In genomic region chr10:128686638-128687278, GRCh38 we compare ENCODE assay signal across 21 cellular contexts.
A peak's percentile ranks its signal among the peaks of the same experiment; 100 is the strongest.
DNase-seq lines count a peak whose midpoint lies in the region; ATAC-seq and TF ChIP-seq lines count a peak whose summit lies in the region.
"Had no signal": no experiment of that assay in that cellular context is flagged by ENCODE, and none has a peak within 500 bp of the region (broad histone marks: within the 10 kb centered on the region; RNA-seq: fewer than 3 reads in every experiment).

No MANE protein-coding gene starts in this region.

- H3K36me3 ChIP-seq in H7 (replicated peaks; ENCODE audit: control insufficient read depth, insufficient read depth, low read length), result no peaks in the 10 kb centered on the region
- no peaks in the 10 kb centered on the region for H3K36me3 ChIP-seq in mesenchymal stem cell (ENCODE audit: control insufficient read depth in 1 of 2, insufficient read depth in 2 of 2, low read depth in 1 of 2, low read length in 2 of 2)
- H3K36me3 ChIP-seq in prostate gland, result no peaks in the 10 kb centered on the region
- H3K36me3 ChIP-seq: BLaER1 treated with 17β-estradiol and CSF1 and Interleukin-3, amounts not matched to agents 10 nM and 100 nM; SJSA1 had no signal

- no peaks in the 10 kb centered on the region for H3K36me3 Mint-ChIP-seq in WTC11

- WGBS in mesenchymal stem cell, result 72% methylated on average over 11 of the region's 11 CpGs
- 74% methylated on average over 11 of the region's 11 CpGs for WGBS in prostate gland

- peaks cover 16% of the 10 kb centered on the region for H3K4me1 Mint-ChIP-seq in WTC11

- H3K18ac ChIP-seq in mesenchymal stem cell (ENCODE audit: low read depth in 1 of 2, low read length in 2 of 2), result no peak overlapping the region

- no peak overlapping the region for H2BK12ac ChIP-seq in mesenchymal stem cell (ENCODE audit: low read length in 2 of 2)

- no peak overlapping the region for H3K4me3 Mint-ChIP-seq in WTC11
- H3K4me3 Mint-ChIP-seq: CD4-positive, alpha-beta T cell had no signal

- H2BK120ac ChIP-seq in mesenchymal stem cell (ENCODE audit: low read depth, low read length), result no peak overlapping the region

- no peaks in the 10 kb centered on the region for H3K27me3 Mint-ChIP-seq in WTC11 (ENCODE audit: low read depth)

- no peak overlapping the region for H3K4me3 ChIP-seq in H7 (ENCODE audit: insufficient read depth, low read depth, low read length)
- H3K4me3 ChIP-seq in mesenchymal stem cell (ENCODE audit: insufficient read depth in 1 of 2, low read depth in 1 of 2, low read length in 2 of 2), result no peak overlapping the region
- no peak overlapping the region for H3K4me3 ChIP-seq in prostate gland
- H3K4me3 ChIP-seq: A549; BLaER1 treated with 17β-estradiol and CSF1 and Interleukin-3, amounts not matched to agents 10 nM and 100 nM; SJSA1 had no signal

- H4K8ac ChIP-seq in mesenchymal stem cell (ENCODE audit: low read length), result no peak overlapping the region

- CTCF ChIA-PET in WTC11 (lab: Charles Lee), result no interaction called here

- H3K27ac ChIP-seq in mesenchymal stem cell (ENCODE audit: low read length, poor library complexity, severe bottlenecking) (no peak overlapping the region), prostate gland (peak overlapping the region; percentile 63 to 72)
- H3K27ac ChIP-seq: A549; BLaER1 treated with 17β-estradiol and CSF1 and Interleukin-3, amounts not matched to agents 10 nM and 100 nM; SJSA1 had no signal

- H3K4ac ChIP-seq in mesenchymal stem cell (ENCODE audit: low read depth in 1 of 2, low read length in 2 of 2), result no peak overlapping the region

- no peaks in the 10 kb centered on the region for H3K27me3 ChIP-seq in H7 (ENCODE audit: control insufficient read depth, insufficient read depth, low read length)
- H3K27me3 ChIP-seq in mesenchymal stem cell (ENCODE audit: control insufficient read depth in 1 of 2, insufficient read depth in 1 of 2, low read length in 2 of 2), result no peaks in the 10 kb centered on the region
- H3K27me3 ChIP-seq in prostate gland (replicated peaks; ENCODE audit: insufficient read depth), result no peaks in the 10 kb centered on the region
- H3K27me3 ChIP-seq: BLaER1 treated with 17β-estradiol and CSF1 and Interleukin-3, amounts not matched to agents 10 nM and 100 nM; SJSA1 had no signal

- no peak for TF ChIP-seq POLR2A in prostate gland (IDR thresholded peaks at IDR 0.05)

- no peak overlapping the region for H3K23ac ChIP-seq in mesenchymal stem cell (ENCODE audit: low read length in 2 of 2)

- H3K4me2 ChIP-seq in mesenchymal stem cell (ENCODE audit: low read length, poor library complexity, severe bottlenecking), result no peak overlapping the region
- H3K4me2 ChIP-seq: A549; BLaER1 treated with 17β-estradiol and CSF1 and Interleukin-3, amounts not matched to agents 10 nM and 100 nM had no signal

- no peak overlapping the region for H2BK15ac ChIP-seq in mesenchymal stem cell (ENCODE audit: low read depth, poor library complexity, severe bottlenecking)

- H3K4me1 ChIP-seq in mesenchymal stem cell (ENCODE audit: control insufficient read depth, insufficient read depth, low read depth, low read length), result no peaks in the 10 kb centered on the region
- peaks cover 3% of the 10 kb centered on the region for H3K4me1 ChIP-seq in prostate gland (replicated peaks)
- H3K4me1 ChIP-seq: A549, SJSA1 had no signal

- no peaks in the 10 kb centered on the region for H3K79me1 ChIP-seq in mesenchymal stem cell (replicated peaks; ENCODE audit: low read length, poor library complexity, severe bottlenecking)

- H3K27ac Mint-ChIP-seq in WTC11, result no peak overlapping the region
- H3K27ac Mint-ChIP-seq: CD4-positive, alpha-beta T cell had no signal

- DNase-seq in H7 (peak; percentile 39), WTC11 (ENCODE audit: low spot score) (no peak), mesenchymal stem cell (no peak), prostate gland (ENCODE audit: low spot score) (no peak), ureter (ENCODE audit: low spot score) (no peak), NCI-H510A treated with DMSO at 0.1 percent for 48 hours (lab: John Stamatoyannopoulos, UW) (no peak)
- DNase-seq: AML-193; CD4-positive, alpha-beta T cell; NCI-H1105 treated with DMSO at 0.1 percent for 48 hours; NCI-H146; NCI-H1930; NCI-H2107; NCI-H446; NCI-H526; Right ventricle myocardium superior; RPMI8226 had no signal

- H3K14ac ChIP-seq in mesenchymal stem cell (ENCODE audit: low read length in 2 of 2), result no peak overlapping the region

- H4K91ac ChIP-seq in mesenchymal stem cell (ENCODE audit: low read length), result no peak overlapping the region

- H3K9ac ChIP-seq in mesenchymal stem cell (ENCODE audit: low read length), result no peak overlapping the region
- H3K9ac ChIP-seq: BLaER1 treated with 17β-estradiol and CSF1 and Interleukin-3, amounts not matched to agents 10 nM and 100 nM had no signal

- intact Hi-C loops in prostate gland (cut with DNase I), result no loop called here

- ATAC-seq in WTC11 (peak; percentile 28; the same call in 1 of the 2 replicates), HG03135 (IDR thresholded peaks at IDR 0.05; ENCODE audit: unreplicated experiment) (no peak)
- ATAC-seq: A549, HepG2 had no signal

- no peak overlapping the region for H2AK5ac ChIP-seq in mesenchymal stem cell (ENCODE audit: low read length, severe bottlenecking)

- H3K9me3 ChIP-seq in mesenchymal stem cell (ENCODE audit: control insufficient read depth, low read length) (no peaks in the 10 kb centered on the region), prostate gland (no peaks in the 10 kb centered on the region)
- H3K9me3 ChIP-seq: A549; BLaER1 treated with 17β-estradiol and CSF1 and Interleukin-3, amounts not matched to agents 10 nM and 100 nM had no signal

- POLR2A ChIA-PET in WTC11 (lab: Charles Lee), result no interaction called here

- H2BK5ac ChIP-seq in mesenchymal stem cell (ENCODE audit: low read depth, low read length, poor library complexity, severe bottlenecking), result no peak overlapping the region

- H3K9me3 Mint-ChIP-seq in WTC11, result no peaks in the 10 kb centered on the region
- H3K9me3 Mint-ChIP-seq: CD4-positive, alpha-beta T cell had no signal

- peak overlapping the region; percentile 16 for H2AFZ ChIP-seq in mesenchymal stem cell (ENCODE audit: low read depth, low read length)

- TF ChIP-seq CTCF in WTC11 (IDR thresholded peaks at IDR 0.05), result no peak
- no peak for TF ChIP-seq CTCF in prostate gland (IDR thresholded peaks at IDR 0.05)

TF ChIP-seq in WTC11, 78 proteins besides CTCF, POLR2A, EP300 and RAD21 (continues in another document):
- TF ChIP-seq NR1H2 (CRISPR knock-in tag; IDR thresholded peaks at IDR 0.05), result no peak
- TF ChIP-seq EMX1 (CRISPR knock-in tag; IDR thresholded peaks at IDR 0.05), result no peak
- TF ChIP-seq ELF4 (CRISPR knock-in tag; IDR thresholded peaks at IDR 0.05; ENCODE audit: low read depth), result no peak
- TF ChIP-seq, protein P1, sequence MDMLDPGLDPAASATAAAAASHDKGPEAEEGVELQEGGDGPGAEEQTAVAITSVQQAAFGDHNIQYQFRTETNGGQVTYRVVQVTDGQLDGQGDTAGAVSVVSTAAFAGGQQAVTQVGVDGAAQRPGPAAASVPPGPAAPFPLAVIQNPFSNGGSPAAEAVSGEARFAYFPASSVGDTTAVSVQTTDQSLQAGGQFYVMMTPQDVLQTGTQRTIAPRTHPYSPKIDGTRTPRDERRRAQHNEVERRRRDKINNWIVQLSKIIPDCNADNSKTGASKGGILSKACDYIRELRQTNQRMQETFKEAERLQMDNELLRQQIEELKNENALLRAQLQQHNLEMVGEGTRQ (CRISPR knock-in tag; IDR thresholded peaks at IDR 0.05), result no peak
- no peak for TF ChIP-seq FOXP4 (CRISPR knock-in tag; IDR thresholded peaks at IDR 0.05)
- TF ChIP-seq CBFB (CRISPR knock-in tag; IDR thresholded peaks at IDR 0.05; ENCODE audit: low read depth), result no peak
- TF ChIP-seq GABPB1 (CRISPR knock-in tag; IDR thresholded peaks at IDR 0.05), result no peak
- no peak for TF ChIP-seq ATF3 (CRISPR knock-in tag; conservative IDR thresholded peaks at IDR 0.05)
- no peak for TF ChIP-seq ZNF263 (CRISPR knock-in tag; IDR thresholded peaks at IDR 0.05; ENCODE audit: low read depth)
- TF ChIP-seq ATF6 (CRISPR knock-in tag; IDR thresholded peaks at IDR 0.05), result no peak
- TF ChIP-seq FOXJ3 (CRISPR knock-in tag; IDR thresholded peaks at IDR 0.05; ENCODE audit: borderline replicate concordance), result no peak
